8 cellular contexts compared by ENCODE assay signal in genomic region chr15:64460737-64461576, GRCh38. TPM values are rescaled to one million over a fixed set of nuclear protein-coding genes. Genes with fewer than 3 reads are reported as not detected.
DNase-seq lines count a peak whose midpoint lies in the region; ATAC-seq and FAIRE-seq lines count a peak whose summit lies in the region.

No MANE protein-coding gene starts in this region.

- H3K4me1 ChIP-seq in neuron (ENCODE audit: insufficient read depth, low read length), result peaks cover 49% of the 10 kb centered on the region
- no peaks in the 10 kb centered on the region for H3K4me1 ChIP-seq in urinary bladder (ENCODE audit: insufficient read depth)

- H3K9me3 Mint-ChIP-seq in activated naive CD4-positive, alpha-beta T cell treated with anti-CD3 and anti-CD28 coated beads, Interleukin-2, amount 10 ng/mL, durations not matched to agents 7 days and 5 days, result no peaks in the 10 kb centered on the region

- peak overlapping the region; percentile 83 for H3K4me3 Mint-ChIP-seq in activated naive CD4-positive, alpha-beta T cell treated with anti-CD3 and anti-CD28 coated beads, Interleukin-2, amount 10 ng/mL, durations not matched to agents 7 days and 5 days

- ATAC-seq in HG03354 (IDR thresholded peaks at IDR 0.05; ENCODE audit: poor library complexity, severe bottlenecking, unreplicated experiment) (peak; percentile 11), HG02763 (IDR thresholded peaks at IDR 0.05; ENCODE audit: unreplicated experiment) (no peak)

- WGBS in urinary bladder, result under 1% methylated on average over 54 of the region's 54 CpGs

- DNase-seq in GM03348 (ENCODE audit: low spot score), result peak; percentile 86
- peak; percentile 86 for DNase-seq in RPMI7951 (ENCODE audit: low read depth)
- DNase-seq in activated naive CD4-positive, alpha-beta T cell treated with anti-CD3 and anti-CD28 coated beads, Interleukin-2, amount 10 ng/mL, durations not matched to agents 7 days and 5 days, result peak; percentile 53
- peak; percentile 50 to 64 for DNase-seq in frontal cortex (ENCODE audit: low spot score in 2 of 2)

- CTCF ChIA-PET in activated naive CD4-positive, alpha-beta T cell treated with anti-CD3 and anti-CD28 coated beads, Interleukin-2, amount 10 ng/mL, durations not matched to agents 7 days and 5 days (lab: Charles Lee), result interaction anchor here (1.6 to 2.0 kb wide), 2 partner anchors 33 to 34 kb away, joined by 6 read pairs; no protein-coding TSS in a partner anchor

- no peaks in the 10 kb centered on the region for H3K9me3 ChIP-seq in neuron (ENCODE audit: low read length)

- peaks cover 27% of the 10 kb centered on the region for H3K36me3 Mint-ChIP-seq in activated naive CD4-positive, alpha-beta T cell treated with anti-CD3 and anti-CD28 coated beads, Interleukin-2, amount 10 ng/mL, durations not matched to agents 7 days and 5 days

- no peaks in the 10 kb centered on the region for H3K27me3 Mint-ChIP-seq in activated naive CD4-positive, alpha-beta T cell treated with anti-CD3 and anti-CD28 coated beads, Interleukin-2, amount 10 ng/mL, durations not matched to agents 7 days and 5 days

- no peak for FAIRE-seq in frontal cortex (lab: Jason Lieb, UNC)

- H3K36me3 ChIP-seq in neuron (ENCODE audit: insufficient read depth, low read length) (peaks cover 6% of the 10 kb centered on the region), urinary bladder (ENCODE audit: insufficient read depth) (no peaks in the 10 kb centered on the region)

- peak overlapping the region; percentile 90 for H3K27ac ChIP-seq in urinary bladder (ENCODE audit: low read depth)

- H2AFZ ChIP-seq in neuron (ENCODE audit: low read depth, low read length), result no peak overlapping the region

- peaks cover 58% of the 10 kb centered on the region for H3K4me1 Mint-ChIP-seq in activated naive CD4-positive, alpha-beta T cell treated with anti-CD3 and anti-CD28 coated beads, Interleukin-2, amount 10 ng/mL, durations not matched to agents 7 days and 5 days

- peak overlapping the region; percentile 91 for H3K27ac Mint-ChIP-seq in activated naive CD4-positive, alpha-beta T cell treated with anti-CD3 and anti-CD28 coated beads, Interleukin-2, amount 10 ng/mL, durations not matched to agents 7 days and 5 days

- no peaks in the 10 kb centered on the region for H3K27me3 ChIP-seq in neuron (ENCODE audit: insufficient read depth, low read length)

- H3K4me3 ChIP-seq in neuron (ENCODE audit: low read length) (peak overlapping the region; percentile 90), urinary bladder (ENCODE audit: low read depth, low read length) (peak overlapping the region; percentile 99)

RNA-seq across cellular contexts. Expression of gene ZNF609, which starts 0.6 kb away (rescaled TPM):
- 10.6 and 12.1 TPM in 2 replicates for total RNA-seq in RPMI7951 (2014; rRNA removed; shearing (Covaris generic))
- total RNA-seq in frontal cortex (26.9 TPM), urinary bladder (23.7 TPM)
- polyA plus RNA-seq in urinary bladder, result 15.0 TPM
